8 cellular contexts compared by ENCODE assay signal in the genomic region with DNA sequence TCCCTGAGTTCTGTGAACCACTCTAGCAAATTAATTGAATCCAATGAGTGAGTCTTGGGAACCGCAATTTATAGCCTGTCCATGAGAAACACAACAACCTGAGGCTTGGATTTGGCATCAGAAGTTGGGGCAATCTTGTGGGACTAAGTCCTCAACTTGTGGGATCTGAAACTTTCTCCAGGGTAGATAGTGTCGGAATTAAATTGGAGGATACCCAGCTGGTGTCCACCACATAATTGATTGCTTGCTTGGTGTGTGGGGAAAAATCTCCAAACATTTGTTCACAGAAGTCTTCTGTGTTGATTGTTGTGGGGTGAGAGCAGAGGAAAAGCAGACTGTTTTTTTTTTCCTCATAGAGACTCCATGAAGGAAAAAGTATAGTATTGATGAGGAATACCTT.
"Had no signal": no experiment of that assay in that cellular context is flagged by ENCODE, and none has a peak within 500 bp of the region (broad histone marks: within the 10 kb centered on the region; RNA-seq: fewer than 3 reads in every experiment).

No MANE protein-coding gene starts in this region.

- H3K27me3 Mint-ChIP-seq: IgD-negative memory B cell had no signal

- H3K27ac ChIP-seq: HL-60 had no signal

- H3K4me3 ChIP-seq: K562 had no signal

- ATAC-seq: HepG2, K562 had no signal

- FAIRE-seq: HepG2, HTR-8/SVneo, K562 had no signal

- H3K36me3 Mint-ChIP-seq: IgD-negative memory B cell had no signal

- H3K27ac Mint-ChIP-seq: IgD-negative memory B cell had no signal

- DNase-seq: IMR-90, KBM-7, KG1 had no signal
